In the genomic region with DNA sequence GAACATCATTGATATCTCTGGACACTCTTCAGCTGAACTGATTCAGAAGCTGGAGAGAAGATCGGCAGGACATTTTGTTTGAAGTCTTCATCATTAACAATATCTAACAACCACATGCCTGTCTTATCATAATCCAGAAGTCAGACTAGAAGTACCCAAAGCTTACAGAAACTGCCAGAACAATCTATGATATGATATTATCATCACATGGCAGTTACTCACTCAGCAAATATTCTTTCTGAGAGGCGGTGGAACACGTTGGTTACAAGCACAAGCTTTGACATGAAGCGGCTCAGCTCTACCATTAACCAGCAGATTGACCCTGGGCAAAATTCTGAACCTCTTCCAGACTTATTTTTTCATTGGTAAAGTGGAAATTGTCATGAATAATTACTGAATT, we compare ENCODE assay signal across 1 cellular context.
TF ChIP-seq lines count a peak whose summit lies in the region.

No MANE protein-coding gene starts in this region.

TF ChIP-seq in K562, 482 proteins besides CTCF, POLR2A, EP300 and RAD21 (continued from another document and continues in another):
- TF ChIP-seq SAFB2 (IDR thresholded peaks at IDR 0.05; ENCODE audit: borderline replicate concordance, low read depth, low read length, severe bottlenecking) (no peak), MBD2 (IDR thresholded peaks at IDR 0.05; ENCODE audit: borderline replicate concordance, low read depth) (no peak), LEF1 (IDR thresholded peaks at IDR 0.05) (peak; percentile 92), NFE2 (IDR thresholded peaks at IDR 0.05; ENCODE audit: low read depth) (peak; percentile 63), XRCC3 (IDR thresholded peaks at IDR 0.05) (no peak), NELFE (IDR thresholded peaks at IDR 0.05; ENCODE audit: insufficient read depth, insufficient read length) (no peak), ILK (tag; IDR thresholded peaks at IDR 0.05; ENCODE audit: borderline replicate concordance, low read depth) (no peak), TCF7L2 (IDR thresholded peaks at IDR 0.05; ENCODE audit: low read depth, low read length) (no peak), ZNF695 (CRISPR knock-in tag; IDR thresholded peaks at IDR 0.05) (no peak), COPS2 (conservative IDR thresholded peaks at IDR 0.05) (no peak), SREBF2 (CRISPR knock-in tag; IDR thresholded peaks at IDR 0.05) (no peak), ZBTB8A (IDR thresholded peaks at IDR 0.05; ENCODE audit: partially characterized antibody) (no peak), NCOA2 (IDR thresholded peaks at IDR 0.05; ENCODE audit: partially characterized antibody in 2 of 2) (no peak), ZNF717 (CRISPR knock-in tag; IDR thresholded peaks at IDR 0.05) (no peak), EHMT2 (IDR thresholded peaks at IDR 0.05) (no peak), RFX5 (IDR thresholded peaks at IDR 0.05; ENCODE audit: low read depth, low read length) (no peak), YY1 (IDR thresholded peaks at IDR 0.05; ENCODE audit: borderline replicate concordance in 1 of 3, control insufficient read depth in 1 of 3, extremely low read depth in 1 of 3, insufficient read depth in 3 of 3, insufficient read length in 1 of 3, insufficient replicate concordance in 2 of 3, low read depth in 1 of 3, low read length in 2 of 3) (no peak), POU5F1 (IDR thresholded peaks at IDR 0.05; ENCODE audit: borderline replicate concordance, low read depth, low read length, partially characterized antibody) (no peak), NR3C1 (CRISPR knock-in tag; IDR thresholded peaks at IDR 0.05) (no peak), ZC3H8 (IDR thresholded peaks at IDR 0.05) (no peak), SPI1 (IDR thresholded peaks at IDR 0.05; ENCODE audit: borderline replicate concordance, low read depth, low read length) (no peak), HOXB6 (CRISPR knock-in tag; IDR thresholded peaks at IDR 0.05; ENCODE audit: borderline replicate concordance) (no peak), RAD51 (IDR thresholded peaks at IDR 0.05; ENCODE audit: borderline replicate concordance, low read depth) (peak; percentile 20; the same call in 1 of the 2 replicates), ZNF699 (CRISPR knock-in tag; IDR thresholded peaks at IDR 0.05; ENCODE audit: insufficient replicate concordance) (no peak), ETV5 (CRISPR knock-in tag; IDR thresholded peaks at IDR 0.05; ENCODE audit: low read depth) (no peak), ZNF830 (CRISPR knock-in tag; IDR thresholded peaks at IDR 0.05) (no peak), ZNF785 (CRISPR knock-in tag; IDR thresholded peaks at IDR 0.05) (no peak), ZNF124 (CRISPR knock-in tag; IDR thresholded peaks at IDR 0.05) (no peak), NUFIP1 (IDR thresholded peaks at IDR 0.05; ENCODE audit: partially characterized antibody) (no peak), RHOXF2B (CRISPR knock-in tag; conservative IDR thresholded peaks at IDR 0.05) (no peak), MEF2D (tag; conservative IDR thresholded peaks at IDR 0.05; ENCODE audit: low read depth) (0 out of 2 replicates have a peak, but pooled peaks have one; percentile 41), TAF7 (tag; IDR thresholded peaks at IDR 0.05) (no peak), EWSR1 (IDR thresholded peaks at IDR 0.05; ENCODE audit: borderline replicate concordance, low read depth, partially characterized antibody) (no peak), HNRNPH1 (optimal IDR thresholded peaks at IDR 0.05; ENCODE audit: low read depth, low read length) (no peak), MCM7 (IDR thresholded peaks at IDR 0.05) (no peak), GATAD2A (IDR thresholded peaks at IDR 0.05) (no peak), U2AF2 (optimal IDR thresholded peaks at IDR 0.05; ENCODE audit: low read depth, low read length) (no peak), ZC3H4 (CRISPR knock-in tag; IDR thresholded peaks at IDR 0.05; ENCODE audit: borderline replicate concordance) (no peak), JUNB (CRISPR knock-in tag; conservative IDR thresholded peaks at IDR 0.05) (no peak), NR2C1 (IDR thresholded peaks at IDR 0.05) (no peak), NR2C1 (tag; IDR thresholded peaks at IDR 0.05) (no peak), DDX20 (tag; IDR thresholded peaks at IDR 0.05; ENCODE audit: low read depth) (0 out of 2 replicates have a peak, but pooled peaks have one; percentile 44), ZFPM2 (CRISPR knock-in tag; IDR thresholded peaks at IDR 0.05) (no peak), MAZ (CRISPR knock-in tag; conservative IDR thresholded peaks at IDR 0.05 in 1 of 2, IDR thresholded peaks at IDR 0.05 in 1 of 2) (no peak), ZNF143 (CRISPR knock-in tag; IDR thresholded peaks at IDR 0.05) (no peak)
- TF ChIP-seq, protein P1, sequence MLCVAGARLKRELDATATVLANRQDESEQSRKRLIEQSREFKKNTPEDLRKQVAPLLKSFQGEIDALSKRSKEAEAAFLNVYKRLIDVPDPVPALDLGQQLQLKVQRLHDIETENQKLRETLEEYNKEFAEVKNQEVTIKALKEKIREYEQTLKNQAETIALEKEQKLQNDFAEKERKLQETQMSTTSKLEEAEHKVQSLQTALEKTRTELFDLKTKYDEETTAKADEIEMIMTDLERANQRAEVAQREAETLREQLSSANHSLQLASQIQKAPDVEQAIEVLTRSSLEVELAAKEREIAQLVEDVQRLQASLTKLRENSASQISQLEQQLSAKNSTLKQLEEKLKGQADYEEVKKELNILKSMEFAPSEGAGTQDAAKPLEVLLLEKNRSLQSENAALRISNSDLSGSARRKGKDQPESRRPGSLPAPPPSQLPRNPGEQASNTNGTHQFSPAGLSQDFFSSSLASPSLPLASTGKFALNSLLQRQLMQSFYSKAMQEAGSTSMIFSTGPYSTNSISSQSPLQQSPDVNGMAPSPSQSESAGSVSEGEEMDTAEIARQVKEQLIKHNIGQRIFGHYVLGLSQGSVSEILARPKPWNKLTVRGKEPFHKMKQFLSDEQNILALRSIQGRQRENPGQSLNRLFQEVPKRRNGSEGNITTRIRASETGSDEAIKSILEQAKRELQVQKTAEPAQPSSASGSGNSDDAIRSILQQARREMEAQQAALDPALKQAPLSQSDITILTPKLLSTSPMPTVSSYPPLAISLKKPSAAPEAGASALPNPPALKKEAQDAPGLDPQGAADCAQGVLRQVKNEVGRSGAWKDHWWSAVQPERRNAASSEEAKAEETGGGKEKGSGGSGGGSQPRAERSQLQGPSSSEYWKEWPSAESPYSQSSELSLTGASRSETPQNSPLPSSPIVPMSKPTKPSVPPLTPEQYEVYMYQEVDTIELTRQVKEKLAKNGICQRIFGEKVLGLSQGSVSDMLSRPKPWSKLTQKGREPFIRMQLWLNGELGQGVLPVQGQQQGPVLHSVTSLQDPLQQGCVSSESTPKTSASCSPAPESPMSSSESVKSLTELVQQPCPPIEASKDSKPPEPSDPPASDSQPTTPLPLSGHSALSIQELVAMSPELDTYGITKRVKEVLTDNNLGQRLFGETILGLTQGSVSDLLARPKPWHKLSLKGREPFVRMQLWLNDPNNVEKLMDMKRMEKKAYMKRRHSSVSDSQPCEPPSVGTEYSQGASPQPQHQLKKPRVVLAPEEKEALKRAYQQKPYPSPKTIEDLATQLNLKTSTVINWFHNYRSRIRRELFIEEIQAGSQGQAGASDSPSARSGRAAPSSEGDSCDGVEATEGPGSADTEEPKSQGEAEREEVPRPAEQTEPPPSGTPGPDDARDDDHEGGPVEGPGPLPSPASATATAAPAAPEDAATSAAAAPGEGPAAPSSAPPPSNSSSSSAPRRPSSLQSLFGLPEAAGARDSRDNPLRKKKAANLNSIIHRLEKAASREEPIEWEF (CRISPR knock-in tag; IDR thresholded peaks at IDR 0.05): no peak
- TF ChIP-seq, protein P2, sequence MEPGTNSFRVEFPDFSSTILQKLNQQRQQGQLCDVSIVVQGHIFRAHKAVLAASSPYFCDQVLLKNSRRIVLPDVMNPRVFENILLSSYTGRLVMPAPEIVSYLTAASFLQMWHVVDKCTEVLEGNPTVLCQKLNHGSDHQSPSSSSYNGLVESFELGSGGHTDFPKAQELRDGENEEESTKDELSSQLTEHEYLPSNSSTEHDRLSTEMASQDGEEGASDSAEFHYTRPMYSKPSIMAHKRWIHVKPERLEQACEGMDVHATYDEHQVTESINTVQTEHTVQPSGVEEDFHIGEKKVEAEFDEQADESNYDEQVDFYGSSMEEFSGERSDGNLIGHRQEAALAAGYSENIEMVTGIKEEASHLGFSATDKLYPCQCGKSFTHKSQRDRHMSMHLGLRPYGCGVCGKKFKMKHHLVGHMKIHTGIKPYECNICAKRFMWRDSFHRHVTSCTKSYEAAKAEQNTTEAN (CRISPR knock-in tag; IDR thresholded peaks at IDR 0.05): no peak
- TF ChIP-seq, protein P3, sequence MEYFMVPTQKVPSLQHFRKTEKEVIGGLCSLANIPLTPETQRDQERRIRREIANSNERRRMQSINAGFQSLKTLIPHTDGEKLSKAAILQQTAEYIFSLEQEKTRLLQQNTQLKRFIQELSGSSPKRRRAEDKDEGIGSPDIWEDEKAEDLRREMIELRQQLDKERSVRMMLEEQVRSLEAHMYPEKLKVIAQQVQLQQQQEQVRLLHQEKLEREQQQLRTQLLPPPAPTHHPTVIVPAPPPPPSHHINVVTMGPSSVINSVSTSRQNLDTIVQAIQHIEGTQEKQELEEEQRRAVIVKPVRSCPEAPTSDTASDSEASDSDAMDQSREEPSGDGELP (CRISPR knock-in tag; IDR thresholded peaks at IDR 0.05; ENCODE audit: borderline replicate concordance): no peak
- TF ChIP-seq, protein P4, sequence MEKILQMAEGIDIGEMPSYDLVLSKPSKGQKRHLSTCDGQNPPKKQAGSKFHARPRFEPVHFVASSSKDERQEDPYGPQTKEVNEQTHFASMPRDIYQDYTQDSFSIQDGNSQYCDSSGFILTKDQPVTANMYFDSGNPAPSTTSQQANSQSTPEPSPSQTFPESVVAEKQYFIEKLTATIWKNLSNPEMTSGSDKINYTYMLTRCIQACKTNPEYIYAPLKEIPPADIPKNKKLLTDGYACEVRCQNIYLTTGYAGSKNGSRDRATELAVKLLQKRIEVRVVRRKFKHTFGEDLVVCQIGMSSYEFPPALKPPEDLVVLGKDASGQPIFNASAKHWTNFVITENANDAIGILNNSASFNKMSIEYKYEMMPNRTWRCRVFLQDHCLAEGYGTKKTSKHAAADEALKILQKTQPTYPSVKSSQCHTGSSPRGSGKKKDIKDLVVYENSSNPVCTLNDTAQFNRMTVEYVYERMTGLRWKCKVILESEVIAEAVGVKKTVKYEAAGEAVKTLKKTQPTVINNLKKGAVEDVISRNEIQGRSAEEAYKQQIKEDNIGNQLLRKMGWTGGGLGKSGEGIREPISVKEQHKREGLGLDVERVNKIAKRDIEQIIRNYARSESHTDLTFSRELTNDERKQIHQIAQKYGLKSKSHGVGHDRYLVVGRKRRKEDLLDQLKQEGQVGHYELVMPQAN (IDR thresholded peaks at IDR 0.05; ENCODE audit: borderline replicate concordance): no peak
- TF ChIP-seq, protein P5, sequence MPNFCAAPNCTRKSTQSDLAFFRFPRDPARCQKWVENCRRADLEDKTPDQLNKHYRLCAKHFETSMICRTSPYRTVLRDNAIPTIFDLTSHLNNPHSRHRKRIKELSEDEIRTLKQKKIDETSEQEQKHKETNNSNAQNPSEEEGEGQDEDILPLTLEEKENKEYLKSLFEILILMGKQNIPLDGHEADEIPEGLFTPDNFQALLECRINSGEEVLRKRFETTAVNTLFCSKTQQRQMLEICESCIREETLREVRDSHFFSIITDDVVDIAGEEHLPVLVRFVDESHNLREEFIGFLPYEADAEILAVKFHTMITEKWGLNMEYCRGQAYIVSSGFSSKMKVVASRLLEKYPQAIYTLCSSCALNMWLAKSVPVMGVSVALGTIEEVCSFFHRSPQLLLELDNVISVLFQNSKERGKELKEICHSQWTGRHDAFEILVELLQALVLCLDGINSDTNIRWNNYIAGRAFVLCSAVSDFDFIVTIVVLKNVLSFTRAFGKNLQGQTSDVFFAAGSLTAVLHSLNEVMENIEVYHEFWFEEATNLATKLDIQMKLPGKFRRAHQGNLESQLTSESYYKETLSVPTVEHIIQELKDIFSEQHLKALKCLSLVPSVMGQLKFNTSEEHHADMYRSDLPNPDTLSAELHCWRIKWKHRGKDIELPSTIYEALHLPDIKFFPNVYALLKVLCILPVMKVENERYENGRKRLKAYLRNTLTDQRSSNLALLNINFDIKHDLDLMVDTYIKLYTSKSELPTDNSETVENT (CRISPR knock-in tag; IDR thresholded peaks at IDR 0.05): no peak
- TF ChIP-seq, protein P6, sequence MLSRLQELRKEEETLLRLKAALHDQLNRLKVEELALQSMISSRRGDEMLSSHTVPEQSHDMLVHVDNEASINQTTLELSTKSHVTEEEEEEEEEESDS (CRISPR knock-in tag; IDR thresholded peaks at IDR 0.05): no peak
- TF ChIP-seq, protein P7, sequence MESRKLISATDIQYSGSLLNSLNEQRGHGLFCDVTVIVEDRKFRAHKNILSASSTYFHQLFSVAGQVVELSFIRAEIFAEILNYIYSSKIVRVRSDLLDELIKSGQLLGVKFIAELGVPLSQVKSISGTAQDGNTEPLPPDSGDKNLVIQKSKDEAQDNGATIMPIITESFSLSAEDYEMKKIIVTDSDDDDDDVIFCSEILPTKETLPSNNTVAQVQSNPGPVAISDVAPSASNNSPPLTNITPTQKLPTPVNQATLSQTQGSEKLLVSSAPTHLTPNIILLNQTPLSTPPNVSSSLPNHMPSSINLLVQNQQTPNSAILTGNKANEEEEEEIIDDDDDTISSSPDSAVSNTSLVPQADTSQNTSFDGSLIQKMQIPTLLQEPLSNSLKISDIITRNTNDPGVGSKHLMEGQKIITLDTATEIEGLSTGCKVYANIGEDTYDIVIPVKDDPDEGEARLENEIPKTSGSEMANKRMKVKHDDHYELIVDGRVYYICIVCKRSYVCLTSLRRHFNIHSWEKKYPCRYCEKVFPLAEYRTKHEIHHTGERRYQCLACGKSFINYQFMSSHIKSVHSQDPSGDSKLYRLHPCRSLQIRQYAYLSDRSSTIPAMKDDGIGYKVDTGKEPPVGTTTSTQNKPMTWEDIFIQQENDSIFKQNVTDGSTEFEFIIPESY (CRISPR knock-in tag; IDR thresholded peaks at IDR 0.05): no peak
- TF ChIP-seq, protein P8, sequence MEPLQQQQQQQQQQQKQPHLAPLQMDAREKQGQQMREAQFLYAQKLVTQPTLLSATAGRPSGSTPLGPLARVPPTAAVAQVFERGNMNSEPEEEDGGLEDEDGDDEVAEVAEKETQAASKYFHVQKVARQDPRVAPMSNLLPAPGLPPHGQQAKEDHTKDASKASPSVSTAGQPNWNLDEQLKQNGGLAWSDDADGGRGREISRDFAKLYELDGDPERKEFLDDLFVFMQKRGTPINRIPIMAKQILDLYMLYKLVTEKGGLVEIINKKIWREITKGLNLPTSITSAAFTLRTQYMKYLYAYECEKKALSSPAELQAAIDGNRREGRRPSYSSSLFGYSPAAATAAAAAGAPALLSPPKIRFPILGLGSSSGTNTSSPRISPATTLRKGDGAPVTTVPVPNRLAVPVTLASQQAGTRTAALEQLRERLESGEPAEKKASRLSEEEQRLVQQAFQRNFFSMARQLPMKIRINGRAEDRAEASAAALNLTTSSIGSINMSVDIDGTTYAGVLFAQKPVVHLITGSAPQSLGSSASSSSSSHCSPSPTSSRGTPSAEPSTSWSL (CRISPR knock-in tag; IDR thresholded peaks at IDR 0.05; ENCODE audit: borderline replicate concordance): no peak
- TF ChIP-seq, protein P9, sequence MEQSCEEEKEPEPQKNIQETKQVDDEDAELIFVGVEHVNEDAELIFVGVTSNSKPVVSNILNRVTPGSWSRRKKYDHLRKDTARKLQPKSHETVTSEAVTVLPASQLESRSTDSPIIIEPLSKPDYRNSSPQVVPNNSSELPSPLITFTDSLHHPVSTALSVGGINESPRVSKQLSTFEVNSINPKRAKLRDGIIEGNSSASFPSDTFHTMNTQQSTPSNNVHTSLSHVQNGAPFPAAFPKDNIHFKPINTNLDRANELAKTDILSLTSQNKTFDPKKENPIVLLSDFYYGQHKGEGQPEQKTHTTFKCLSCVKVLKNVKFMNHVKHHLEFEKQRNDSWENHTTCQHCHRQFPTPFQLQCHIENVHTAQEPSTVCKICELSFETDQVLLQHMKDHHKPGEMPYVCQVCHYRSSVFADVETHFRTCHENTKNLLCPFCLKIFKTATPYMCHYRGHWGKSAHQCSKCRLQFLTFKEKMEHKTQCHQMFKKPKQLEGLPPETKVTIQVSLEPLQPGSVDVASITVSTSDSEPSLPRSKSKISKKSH (CRISPR knock-in tag; IDR thresholded peaks at IDR 0.05): no peak
